ENCODE assay signal across 2 cellular contexts in genomic region chr2:111616651-111617218, GRCh38.
TF ChIP-seq lines count a peak whose summit lies in the region.

No MANE protein-coding gene starts in this region.

TF ChIP-seq in HCT116, 20 proteins besides CTCF, POLR2A, EP300 and RAD21:
- TF ChIP-seq CBX3 (IDR thresholded peaks at IDR 0.05; ENCODE audit: low read depth) (no peak), EZH2phosphoT487 (IDR thresholded peaks at IDR 0.05; ENCODE audit: borderline replicate concordance) (no peak), ZBTB33 (IDR thresholded peaks at IDR 0.05; ENCODE audit: extremely low read depth, insufficient replicate concordance, low read length) (no peak), ATF3 (IDR thresholded peaks at IDR 0.05) (no peak), ELF1 (IDR thresholded peaks at IDR 0.05; ENCODE audit: borderline replicate concordance, low read depth) (no peak), ZFX (IDR thresholded peaks at IDR 0.05) (no peak), CEBPB (IDR thresholded peaks at IDR 0.05; ENCODE audit: low read depth) (no peak), FOSL1 (IDR thresholded peaks at IDR 0.05; ENCODE audit: low read depth) (no peak), MAX (IDR thresholded peaks at IDR 0.05) (no peak), YY1 (IDR thresholded peaks at IDR 0.05; ENCODE audit: extremely low read depth, insufficient replicate concordance, low read depth, low read length) (no peak), SIN3A (IDR thresholded peaks at IDR 0.05; ENCODE audit: low read depth) (no peak)
TF ChIP-seq in HCT116: peak in this region for 0.

TF ChIP-seq in H1, 55 proteins besides CTCF, POLR2A, EP300 and RAD21:
- TF ChIP-seq CEBPB (IDR thresholded peaks at IDR 0.05; ENCODE audit: low read depth, low read length) (no peak), CREB1 (IDR thresholded peaks at IDR 0.05) (no peak), ATF2 (IDR thresholded peaks at IDR 0.05; ENCODE audit: low read length) (no peak), MAFK (IDR thresholded peaks at IDR 0.05; ENCODE audit: low read depth, low read length) (no peak), BACH1 (IDR thresholded peaks at IDR 0.05; ENCODE audit: low read length) (no peak), KDM1A (IDR thresholded peaks at IDR 0.05; ENCODE audit: borderline replicate concordance, low read length) (no peak), CHD2 (IDR thresholded peaks at IDR 0.05; ENCODE audit: low read length) (no peak), JUN (IDR thresholded peaks at IDR 0.05; ENCODE audit: low read depth, low read length) (no peak), BRCA1 (IDR thresholded peaks at IDR 0.05; ENCODE audit: low read depth, low read length) (no peak), SAP30 (IDR thresholded peaks at IDR 0.05; ENCODE audit: insufficient read depth, insufficient replicate concordance, low read length) (no peak), JUND (IDR thresholded peaks at IDR 0.05; ENCODE audit: low read length) (no peak), PHF8 (conservative IDR thresholded peaks at IDR 0.05; ENCODE audit: low read depth, low read length) (no peak)
